8 cellular contexts compared by ENCODE assay signal in the genomic region with DNA sequence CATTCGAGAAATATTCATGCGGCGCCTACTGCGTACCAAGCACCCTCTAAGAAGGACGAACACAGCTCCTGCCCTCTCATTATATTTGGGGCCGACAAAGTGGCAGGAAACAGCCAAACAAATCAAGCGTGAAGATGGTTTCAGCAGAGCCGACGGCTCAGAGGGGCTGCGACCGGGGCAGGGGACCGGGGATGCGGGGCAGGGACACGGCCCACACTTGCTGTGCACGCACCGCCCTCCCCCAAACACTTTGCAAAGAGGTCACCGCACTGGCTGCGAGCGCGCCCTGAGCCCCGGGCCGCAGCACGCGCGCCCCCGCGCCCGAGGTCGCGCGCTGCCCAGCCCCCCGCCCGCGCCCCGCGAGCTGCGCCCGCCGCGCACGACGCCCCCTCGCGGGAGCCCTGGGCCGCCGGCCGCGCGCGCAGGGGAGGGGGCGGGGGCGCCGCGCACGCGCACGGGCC. TPM values are rescaled to one million over a fixed set of nuclear protein-coding genes. Genes with fewer than 3 reads are reported as not detected.
DNase-seq lines count a peak whose midpoint lies in the region; ATAC-seq and TF ChIP-seq lines count a peak whose summit lies in the region.

No MANE protein-coding gene starts in this region.

- DNase-seq in stimulated activated CD4-positive, alpha-beta T cell treated with anti-CD3 and anti-CD28 coated beads, Interleukin-12 subunit alpha, Interleukin-12 subunit beta, amount 100 ng/mL, for 4 hours, result peak; percentile 19
- no peak for DNase-seq in stimulated activated CD4-positive, alpha-beta T cell treated with anti-CD3 and anti-CD28 coated beads, Interleukin-4, amount 100 ng/mL, for 24 hours
- DNase-seq in NCI-H460 (ENCODE audit: extremely low read depth, low read depth) (peak; percentile 4), astrocyte of the spinal cord (ENCODE audit: low read depth, low spot score) (no peak), omental fat pad (ENCODE audit: low spot score) (no peak)

- H3K4me3 ChIP-seq in astrocyte of the spinal cord (ENCODE audit: low read depth, low read length) (peak overlapping the region; percentile 60), iPS-15b (ENCODE audit: low read depth, low read length) (peak overlapping the region; percentile 81), skin epidermis (peak overlapping the region; percentile 34 to 85 (median 54))

- ATAC-seq in GM18502 (IDR thresholded peaks at IDR 0.05; ENCODE audit: poor library complexity, unreplicated experiment), result no peak
- no peak for ATAC-seq in omental fat pad (ENCODE audit: low FRiP score)

- H3K36me3 ChIP-seq in iPS-15b (ENCODE audit: control insufficient read depth, insufficient read depth, low read length), result no peaks in the 10 kb centered on the region

- peak overlapping the region in 17 of 21 experiments; percentile 9 to 91 (median 77) for H3K27ac ChIP-seq in skin epidermis

- in situ Hi-C loops in astrocyte of the spinal cord (cut with HindIII; ENCODE audit: low sequenced_read_pairs), result no loop called here

- H3K27me3 ChIP-seq in iPS-15b (ENCODE audit: control insufficient read depth, insufficient read depth, low read length), result peaks cover 2% of the 10 kb centered on the region

- no peak for TF ChIP-seq CTCF in astrocyte of the spinal cord (IDR thresholded peaks at IDR 0.05; ENCODE audit: low read depth, low read length)
- TF ChIP-seq CTCF in omental fat pad (IDR thresholded peaks at IDR 0.05), result no peak

- H3K9me3 ChIP-seq in iPS-15b (ENCODE audit: control insufficient read depth, insufficient read depth, low read length), result no peaks in the 10 kb centered on the region

- peaks cover 17% of the 10 kb centered on the region for H3K4me1 ChIP-seq in iPS-15b (ENCODE audit: control insufficient read depth, insufficient read depth, low read length)

- no peak overlapping the region for H3K9ac ChIP-seq in iPS-15b (ENCODE audit: low read depth, low read length)

RNA-seq across cellular contexts. Expression of gene SYNGR1, which starts 0.3 kb away (rescaled TPM):
- total RNA-seq in NCI-H460 (2014; rRNA removed; shearing (Covaris generic)), result 3.1 and 7.0 TPM in 2 replicates
- polyA plus RNA-seq in NCI-H460 (2014; cell fraction: nucleus; rRNA removed), result 6.5 and 16.3 TPM in 2 replicates
- 10 to 100 TPM in 2 of 4 donors, 1 to 10 TPM in 2; 4.4 to 11.0 (median 9.9) TPM for total RNA-seq in omental fat pad

RNA-seq across cellular contexts. Expression of gene RPL3, which starts 30.1 kb away (rescaled TPM):
- 1,994 and 2,502 TPM in 2 replicates for total RNA-seq in NCI-H460 (2014; rRNA removed; shearing (Covaris generic))
- 1,765 and 1,766 TPM in 2 replicates for polyA plus RNA-seq in NCI-H460 (2014; cell fraction: nucleus; rRNA removed)
- total RNA-seq in omental fat pad, result 1,000 to 10,000 TPM; 1,543 to 2,117 (median 1,973) TPM

RNA-seq across cellular contexts. Expression of gene TAB1, which starts 50.0 kb away (rescaled TPM):
- 8.0 and 8.9 TPM in 2 replicates for total RNA-seq in NCI-H460 (2014; rRNA removed; shearing (Covaris generic))
- polyA plus RNA-seq in NCI-H460 (2014; cell fraction: nucleus; rRNA removed), result 21.1 and 27.8 TPM in 2 replicates
- 10 to 100 TPM in 3 of 4 donors, 1 to 10 TPM in 1; 7.6 to 14.5 (median 11.1) TPM for total RNA-seq in omental fat pad

Comparison
In these comparisons a context has a peak if more than half of its experiments do, and no peak if none do; other contexts are left out.
1. DNase-seq: peak in stimulated activated CD4-positive, alpha-beta T cell treated with anti-CD3 and anti-CD28 coated beads, Interleukin-12 subunit alpha, Interleukin-12 subunit beta, amount 100 ng/mL, for 4 hours (single experiment) and NCI-H460 (single experiment); none in stimulated activated CD4-positive, alpha-beta T cell treated with anti-CD3 and anti-CD28 coated beads, Interleukin-4, amount 100 ng/mL, for 24 hours (single experiment), astrocyte of the spinal cord (single experiment) and omental fat pad (single experiment).
2. Peak in every context shown above with its lines, with median percentiles within 50 percentile points of each other: H3K4me3 ChIP-seq.